3 cellular contexts compared by ENCODE assay signal in genomic region chr2:10254373-10255188, GRCh38.
TF ChIP-seq lines count a peak whose summit lies in the region.

No MANE protein-coding gene starts in this region.

TF ChIP-seq in HCT116, 20 proteins besides CTCF, POLR2A, EP300 and RAD21:
- no peak for TF ChIP-seq YY1 (IDR thresholded peaks at IDR 0.05; ENCODE audit: extremely low read depth, insufficient replicate concordance, low read depth, low read length)
- no peak for TF ChIP-seq SIN3A (IDR thresholded peaks at IDR 0.05; ENCODE audit: low read depth)
- no peak for TF ChIP-seq ZNF274 (IDR thresholded peaks at IDR 0.05; ENCODE audit: low read depth, low read length)
- TF ChIP-seq EZH2 (IDR thresholded peaks at IDR 0.05), result no peak
- TF ChIP-seq FOSL1 (IDR thresholded peaks at IDR 0.05; ENCODE audit: low read depth), result no peak
- no peak for TF ChIP-seq ZBTB33 (IDR thresholded peaks at IDR 0.05; ENCODE audit: extremely low read depth, insufficient replicate concordance, low read length)
TF ChIP-seq in HCT116: peak in this region for 0.

TF ChIP-seq in SK-N-SH, 30 proteins besides CTCF, POLR2A, EP300 and RAD21:
- TF ChIP-seq ZBTB33 (IDR thresholded peaks at IDR 0.05; ENCODE audit: borderline replicate concordance, low read depth) (no peak), FOSL2 (IDR thresholded peaks at IDR 0.05; ENCODE audit: borderline replicate concordance, low read depth) (peak; percentile 42; the same call in 1 of the 2 replicates), TCF12 (IDR thresholded peaks at IDR 0.05) (no peak), JUND (IDR thresholded peaks at IDR 0.05) (no peak), RXRA (IDR thresholded peaks at IDR 0.05; ENCODE audit: borderline replicate concordance, low read depth) (no peak), SIN3A (IDR thresholded peaks at IDR 0.05; ENCODE audit: borderline replicate concordance, low read depth, low read length) (no peak)
TF ChIP-seq in SK-N-SH: peak in this region for 1.

TF ChIP-seq in HepG2, 621 proteins besides CTCF, POLR2A, EP300 and RAD21:
- TF ChIP-seq ZEB1 (IDR thresholded peaks at IDR 0.05; ENCODE audit: insufficient replicate concordance, low read depth) (no peak), NFE2 (CRISPR knock-in tag; IDR thresholded peaks at IDR 0.05) (peak; percentile 62; the same call in 1 of the 2 replicates), ZNF335 (CRISPR knock-in tag; IDR thresholded peaks at IDR 0.05) (no peak), NFE2L2 (IDR thresholded peaks at IDR 0.05; ENCODE audit: low read length) (peak; percentile 46; the same call in 1 of the 2 replicates), EZH2 (conservative IDR thresholded peaks at IDR 0.05; ENCODE audit: low read depth, low read length) (peak; percentile 24; the same call in 1 of the 2 replicates), ZNF83 (CRISPR knock-in tag; IDR thresholded peaks at IDR 0.05; ENCODE audit: borderline replicate concordance) (no peak), FOSL2 (CRISPR knock-in tag; IDR thresholded peaks at IDR 0.05) (peak; percentile 56), FOXO1 (CRISPR knock-in tag; IDR thresholded peaks at IDR 0.05) (no peak), ZHX1 (CRISPR knock-in tag; IDR thresholded peaks at IDR 0.05; ENCODE audit: low read depth) (no peak), ZNF274 (CRISPR knock-in tag; IDR thresholded peaks at IDR 0.05) (0 out of 2 replicates have a peak, but pooled peaks have one; percentile 42)
